In genomic region chr6:137764464-137764863, GRCh38 we compare ENCODE assay signal across 19 cellular contexts.
DNase-seq lines count a peak whose midpoint lies in the region; TF ChIP-seq lines count a peak whose summit lies in the region.
"Had no signal": no experiment of that assay in that cellular context is flagged by ENCODE, and none has a peak within 500 bp of the region (broad histone marks: within the 10 kb centered on the region; RNA-seq: fewer than 3 reads in every experiment).

No MANE protein-coding gene starts in this region.

- H2BK12ac ChIP-seq in mesenchymal stem cell (ENCODE audit: low read length in 2 of 2) = no peak overlapping the region

- intact Hi-C loops in lower leg skin (cut with DNase I; ENCODE audit: low total_unique reads) (no loop called here), esophagus squamous epithelium (cut with DNase I) (no loop called here)

- H3K9me3 ChIP-seq in mesenchymal stem cell (ENCODE audit: control insufficient read depth, low read length) = no peaks in the 10 kb centered on the region
- H3K9me3 ChIP-seq in esophagus squamous epithelium = no peaks in the 10 kb centered on the region
- H3K9me3 ChIP-seq: adrenal gland, HAP-1 had no signal

- no peak overlapping the region for H3K18ac ChIP-seq in mesenchymal stem cell (ENCODE audit: low read depth in 1 of 2, low read length in 2 of 2)

- H3K27ac ChIP-seq in mesenchymal stem cell (ENCODE audit: low read length, poor library complexity, severe bottlenecking) (no peak overlapping the region), esophagus squamous epithelium (no peak overlapping the region)
- H3K27ac ChIP-seq: adrenal gland, hepatocyte, sigmoid colon had no signal

- TF ChIP-seq POLR2A in lower leg skin (IDR thresholded peaks at IDR 0.05) (no peak), esophagus squamous epithelium (IDR thresholded peaks at IDR 0.05) (no peak)

- H3K27me3 ChIP-seq in mesenchymal stem cell (ENCODE audit: control insufficient read depth in 1 of 2, insufficient read depth in 1 of 2, low read length in 2 of 2) (no peaks in the 10 kb centered on the region), esophagus squamous epithelium (no peaks in the 10 kb centered on the region)
- H3K27me3 ChIP-seq: adrenal gland, hepatocyte, sigmoid colon had no signal

- no peaks in the 10 kb centered on the region for H3K79me1 ChIP-seq in mesenchymal stem cell (replicated peaks; ENCODE audit: low read length, poor library complexity, severe bottlenecking)

- no peak overlapping the region for H3K9ac ChIP-seq in mesenchymal stem cell (ENCODE audit: low read length)

- H2BK15ac ChIP-seq in mesenchymal stem cell (ENCODE audit: low read depth, poor library complexity, severe bottlenecking) = no peak overlapping the region

- no peak overlapping the region for H3K4ac ChIP-seq in mesenchymal stem cell (ENCODE audit: low read depth in 1 of 2, low read length in 2 of 2)

- H2AFZ ChIP-seq in mesenchymal stem cell (ENCODE audit: low read depth, low read length) = no peak overlapping the region
- H2AFZ ChIP-seq: hepatocyte had no signal

- H3K14ac ChIP-seq in mesenchymal stem cell (ENCODE audit: low read length in 2 of 2) = no peak overlapping the region

- H3K4me1 ChIP-seq in mesenchymal stem cell (ENCODE audit: control insufficient read depth, insufficient read depth, low read depth, low read length) (no peaks in the 10 kb centered on the region), esophagus squamous epithelium (peaks cover 0 to 9% (median 0%) of the 10 kb centered on the region in 3 donors)
- H3K4me1 ChIP-seq: adrenal gland, HAP-1, sigmoid colon had no signal

- peak overlapping the region in 1 of 2 experiments; percentile 7 for H3K4me3 ChIP-seq in mesenchymal stem cell (ENCODE audit: insufficient read depth in 1 of 2, low read depth in 1 of 2, low read length in 2 of 2)
- H3K4me3 ChIP-seq in lower leg skin (ENCODE audit: low read depth, poor library complexity, severe bottlenecking) = no peak overlapping the region
- H3K4me3 ChIP-seq in esophagus squamous epithelium = no peak overlapping the region
- H3K4me3 ChIP-seq: adrenal gland, HAP-1, hepatocyte, lung, sigmoid colon had no signal

- H3K36me3 ChIP-seq in mesenchymal stem cell (ENCODE audit: control insufficient read depth in 1 of 2, insufficient read depth in 2 of 2, low read depth in 1 of 2, low read length in 2 of 2) (no peaks in the 10 kb centered on the region), esophagus squamous epithelium (no peaks in the 10 kb centered on the region)
- H3K36me3 ChIP-seq: adrenal gland, HAP-1, sigmoid colon had no signal

- H4K91ac ChIP-seq in mesenchymal stem cell (ENCODE audit: low read length) = no peak overlapping the region

- TF ChIP-seq CTCF in lower leg skin (IDR thresholded peaks at IDR 0.05) (no peak), esophagus squamous epithelium (IDR thresholded peaks at IDR 0.05) (no peak)

- H3K4me2 ChIP-seq in mesenchymal stem cell (ENCODE audit: low read length, poor library complexity, severe bottlenecking) = no peak overlapping the region
- H3K4me2 ChIP-seq: hepatocyte had no signal

- no peak overlapping the region for H4K8ac ChIP-seq in mesenchymal stem cell (ENCODE audit: low read length)

- H2AK5ac ChIP-seq in mesenchymal stem cell (ENCODE audit: low read length, severe bottlenecking) = no peak overlapping the region

- H3K23ac ChIP-seq in mesenchymal stem cell (ENCODE audit: low read length in 2 of 2) = no peak overlapping the region

- DNase-seq in Daoy (ENCODE audit: low read depth) = peak; percentile 67
- peak; percentile 23 for DNase-seq in OCI-M1 (lab: John Stamatoyannopoulos, UW)
- peak; percentile 32 for DNase-seq in dedifferentiated amniotic fluid mesenchymal stem cell (ENCODE audit: extremely low spot score)
- DNase-seq in mesenchymal stem cell = peak; percentile 60
- no peak for DNase-seq in lower leg skin (ENCODE audit: low spot score in 2 of 2)
- DNase-seq in SKM-1 (lab: John Stamatoyannopoulos, UW; ENCODE audit: unreplicated experiment) = no peak
- no peak for DNase-seq in esophagus squamous epithelium (lab: John Stamatoyannopoulos, UW)
- DNase-seq in NCI-H1105 (lab: John Stamatoyannopoulos, UW) = no peak
- DNase-seq: activated CD4-positive, alpha-beta T cell treated with anti-CD3 and anti-CD28 coated beads for 1 hour; activated T-cell treated with anti-CD3 and anti-CD28 coated beads for 4 hours; adrenal gland; CD4-positive, alpha-beta T cell; effector memory CD4-positive, alpha-beta T cell; NCI-H446; sigmoid colon; T-helper 1 cell had no signal

- H2BK120ac ChIP-seq in mesenchymal stem cell (ENCODE audit: low read depth, low read length) = no peak overlapping the region

- no peak overlapping the region for H2BK5ac ChIP-seq in mesenchymal stem cell (ENCODE audit: low read depth, low read length, poor library complexity, severe bottlenecking)

Comparison
In these comparisons a context has a peak if more than half of its experiments do, and no peak if none do; other contexts are left out.
1. DNase-seq: peak in Daoy (single experiment), OCI-M1 (single experiment), dedifferentiated amniotic fluid mesenchymal stem cell (single experiment) and mesenchymal stem cell (single experiment); none in lower leg skin (0 of 2), SKM-1 (single experiment), esophagus squamous epithelium (single experiment) and NCI-H1105 (single experiment).